18 cellular contexts compared by ENCODE assay signal in the genomic region with DNA sequence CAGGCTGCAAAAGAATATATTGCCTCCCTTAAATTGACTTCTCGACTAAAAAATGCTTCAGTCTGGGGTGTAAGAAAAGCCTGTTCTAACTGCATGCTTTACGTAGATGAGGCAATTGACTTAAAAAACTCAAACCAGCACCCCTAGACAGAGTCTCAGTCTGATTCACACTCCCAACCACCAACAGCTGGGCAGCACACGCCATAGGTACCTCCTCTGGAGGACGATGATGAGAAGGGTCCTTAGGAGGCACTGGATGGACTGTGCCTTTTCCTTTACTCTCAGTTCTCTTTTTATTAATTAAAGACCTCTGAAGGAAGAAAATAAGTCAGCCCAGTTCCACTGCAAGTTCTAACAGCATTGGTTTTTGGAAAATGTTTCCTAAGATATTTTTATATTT.
DNase-seq lines count a peak whose midpoint lies in the region; ATAC-seq, FAIRE-seq and TF ChIP-seq lines count a peak whose summit lies in the region.
"Had no signal": no experiment of that assay in that cellular context is flagged by ENCODE, and none has a peak within 500 bp of the region (broad histone marks: within the 10 kb centered on the region; RNA-seq: fewer than 3 reads in every experiment).

No MANE protein-coding gene starts in this region.

- no peak for TF ChIP-seq POLR2A in GM12891 (IDR thresholded peaks at IDR 0.05; ENCODE audit: low read depth, low read length)

- H3K4me3 Mint-ChIP-seq in activated naive CD8-positive, alpha-beta T cell treated with anti-CD3 and anti-CD28 coated beads, Interleukin-2, amount 50 U/mL, for 24 hours: no peak overlapping the region
- H3K4me3 Mint-ChIP-seq: activated CD4-positive, alpha-beta memory T cell treated with anti-CD3 and anti-CD28 coated beads for 36 hours; activated naive CD4-positive, alpha-beta T cell treated with anti-CD3 and anti-CD28 coated beads, Interleukin-2, amount 10 ng/mL, durations not matched to agents 7 days and 5 days; HFFc6; T-helper 1 cell treated with Interleukin-12 subunit alpha and Interleukin-12 subunit beta and Interleukin-4 antibody, amounts not matched to agents 30 μg/mL and 1 μg/mL, for 36 hours had no signal

- no peak overlapping the region for H3K27ac Mint-ChIP-seq in activated naive CD8-positive, alpha-beta T cell treated with anti-CD3 and anti-CD28 coated beads, Interleukin-2, amount 50 U/mL, for 24 hours
- H3K27ac Mint-ChIP-seq: activated CD4-positive, alpha-beta memory T cell treated with anti-CD3 and anti-CD28 coated beads for 36 hours; activated naive CD4-positive, alpha-beta T cell treated with anti-CD3 and anti-CD28 coated beads, Interleukin-2, amount 10 ng/mL, durations not matched to agents 7 days and 5 days; HFFc6; T-helper 1 cell treated with Interleukin-12 subunit alpha and Interleukin-12 subunit beta and Interleukin-4 antibody, amounts not matched to agents 30 μg/mL and 1 μg/mL, for 36 hours had no signal

- FAIRE-seq in GM12891 (lab: Jason Lieb, UNC): peak; percentile 81
- FAIRE-seq: D721Med, urothelium cell line had no signal

- DNase-seq in GM12891 (ENCODE audit: insufficient read length, low spot score) (no peak), NCI-H345 treated with DMSO at 0.1 percent for 48 hours (lab: John Stamatoyannopoulos, UW; ENCODE audit: unreplicated experiment) (no peak)
- no peak for DNase-seq in activated naive CD8-positive, alpha-beta T cell treated with anti-CD3 and anti-CD28 coated beads, Interleukin-2, amount 50 U/mL, for 24 hours
- DNase-seq in activated effector memory CD4-positive, alpha-beta T cell treated with anti-CD3 and anti-CD28 coated beads, Interleukin-2, amount 50 U/mL, for 16 hours: no peak
- DNase-seq: activated CD4-positive, alpha-beta memory T cell treated with anti-CD3 and anti-CD28 coated beads for 36 hours; activated naive CD4-positive, alpha-beta T cell treated with anti-CD3 and anti-CD28 coated beads, Interleukin-2, amount 10 ng/mL, durations not matched to agents 7 days and 5 days; HFFc6; hypothalamus; NCI-H2029 treated with DMSO at 0.1 percent for 48 hours; occipital lobe; stimulated activated CD4-positive, alpha-beta T cell treated with anti-CD3 and anti-CD28 coated beads, Interleukin-12 subunit alpha, Interleukin-12 subunit beta, amount 100 ng/mL, for 4 hours had no signal

- peak; percentile 30 for ATAC-seq in GM19397 (IDR thresholded peaks at IDR 0.05; ENCODE audit: unreplicated experiment)
- peak; percentile 45 for ATAC-seq in HG02798 (IDR thresholded peaks at IDR 0.05; ENCODE audit: poor library complexity, unreplicated experiment)
- peak; percentile 54 for ATAC-seq in HG03558 (IDR thresholded peaks at IDR 0.05; ENCODE audit: extremely low read depth, unreplicated experiment)
- no peak for ATAC-seq in HG02938 (IDR thresholded peaks at IDR 0.05; ENCODE audit: unreplicated experiment)
- no peak for ATAC-seq in activated naive CD8-positive, alpha-beta T cell treated with anti-CD3 and anti-CD28 coated beads, Interleukin-2, amount 50 U/mL, for 24 hours

- H3K9me3 Mint-ChIP-seq in activated naive CD8-positive, alpha-beta T cell treated with anti-CD3 and anti-CD28 coated beads, Interleukin-2, amount 50 U/mL, for 24 hours: no peaks in the 10 kb centered on the region
- H3K9me3 Mint-ChIP-seq: activated CD4-positive, alpha-beta memory T cell treated with anti-CD3 and anti-CD28 coated beads for 36 hours; activated naive CD4-positive, alpha-beta T cell treated with anti-CD3 and anti-CD28 coated beads, Interleukin-2, amount 10 ng/mL, durations not matched to agents 7 days and 5 days; HFFc6; T-helper 1 cell treated with Interleukin-12 subunit alpha and Interleukin-12 subunit beta and Interleukin-4 antibody, amounts not matched to agents 30 μg/mL and 1 μg/mL, for 36 hours had no signal

- no peaks in the 10 kb centered on the region for H3K4me1 Mint-ChIP-seq in activated naive CD8-positive, alpha-beta T cell treated with anti-CD3 and anti-CD28 coated beads, Interleukin-2, amount 50 U/mL, for 24 hours
- H3K4me1 Mint-ChIP-seq: activated naive CD4-positive, alpha-beta T cell treated with anti-CD3 and anti-CD28 coated beads, Interleukin-2, amount 10 ng/mL, durations not matched to agents 7 days and 5 days had no signal

- peaks cover 2% of the 10 kb centered on the region for H3K27me3 Mint-ChIP-seq in activated naive CD8-positive, alpha-beta T cell treated with anti-CD3 and anti-CD28 coated beads, Interleukin-2, amount 50 U/mL, for 24 hours
- H3K27me3 Mint-ChIP-seq: activated CD4-positive, alpha-beta memory T cell treated with anti-CD3 and anti-CD28 coated beads for 36 hours; activated naive CD4-positive, alpha-beta T cell treated with anti-CD3 and anti-CD28 coated beads, Interleukin-2, amount 10 ng/mL, durations not matched to agents 7 days and 5 days had no signal

- no peaks in the 10 kb centered on the region for H3K36me3 Mint-ChIP-seq in activated naive CD8-positive, alpha-beta T cell treated with anti-CD3 and anti-CD28 coated beads, Interleukin-2, amount 50 U/mL, for 24 hours (ENCODE audit: low read depth)
- H3K36me3 Mint-ChIP-seq: activated CD4-positive, alpha-beta memory T cell treated with anti-CD3 and anti-CD28 coated beads for 36 hours; activated naive CD4-positive, alpha-beta T cell treated with anti-CD3 and anti-CD28 coated beads, Interleukin-2, amount 10 ng/mL, durations not matched to agents 7 days and 5 days had no signal

TF ChIP-seq in GM12891, 5 proteins besides CTCF, POLR2A, EP300 and RAD21:
- TF ChIP-seq POU2F2 (IDR thresholded peaks at IDR 0.05; ENCODE audit: low read depth, low read length) (0 out of 2 replicates have a peak, but pooled peaks have one; percentile 34), SPI1 (IDR thresholded peaks at IDR 0.05; ENCODE audit: low read depth, low read length) (peak; percentile 61; the same call in 1 of the 2 replicates), TAF1 (IDR thresholded peaks at IDR 0.05; ENCODE audit: low read depth, low read length) (no peak)

Comparison
In these comparisons a context has a peak if more than half of its experiments do, and no peak if none do; other contexts are left out.
1. ATAC-seq: peak in GM19397 (single experiment), HG02798 (single experiment) and HG03558 (single experiment); none in HG02938 (single experiment) and activated naive CD8-positive, alpha-beta T cell treated with anti-CD3 and anti-CD28 coated beads, Interleukin-2, amount 50 U/mL, for 24 hours (single experiment).